8 cellular contexts compared by ENCODE assay signal in genomic region chr12:51351913-51352532, GRCh38. TPM values are rescaled to one million over a fixed set of nuclear protein-coding genes. Genes with fewer than 3 reads are reported as not detected.
DNase-seq lines count a peak whose midpoint lies in the region; ATAC-seq, FAIRE-seq and TF ChIP-seq lines count a peak whose summit lies in the region.

No MANE protein-coding gene starts in this region.

- in situ Hi-C loops in K562 (cut with MboI), result loop anchor here (5.0 kb wide), 1 partner anchor 525 kb away; no protein-coding TSS in a partner anchor

- peaks cover 5% of the 10 kb centered on the region for H3K36me3 ChIP-seq in RWPE2 (ENCODE audit: low read depth)
- no peaks in the 10 kb centered on the region for H3K36me3 ChIP-seq in K562 (ENCODE audit: control insufficient read depth, insufficient read depth, low read length)
- H3K36me3 ChIP-seq in kidney epithelial cell (ENCODE audit: control insufficient read depth, insufficient read depth, low read length), result no peaks in the 10 kb centered on the region

- H3K9me3 ChIP-seq in RWPE2 (ENCODE audit: severe bottlenecking) (no peaks in the 10 kb centered on the region), K562 (replicated peaks; ENCODE audit: control insufficient read depth, insufficient read depth, low read depth, low read length) (no peaks in the 10 kb centered on the region)

- H4K20me1 ChIP-seq in K562 (replicated peaks; ENCODE audit: control insufficient read depth, insufficient read depth, low read length), result no peaks in the 10 kb centered on the region

- FAIRE-seq in K562 (lab: Jason Lieb, UNC), result peak; percentile 96

- H3K27ac ChIP-seq in RWPE2 (ENCODE audit: poor library complexity, severe bottlenecking) (no peak overlapping the region), K562 (ENCODE audit: extremely low read depth, low read depth, low read length) (no peak overlapping the region)

- TF ChIP-seq CTCF in RWPE2 (IDR thresholded peaks at IDR 0.05; ENCODE audit: poor library complexity, severe bottlenecking) (peak; percentile 37), K562 (IDR thresholded peaks at IDR 0.05 in 2 of 3, conservative IDR thresholded peaks at IDR 0.05 in 1 of 3; ENCODE audit: insufficient read depth in 2 of 3, low read depth in 1 of 3, low read length in 3 of 3) (peak; percentile 89 to 93 (median 93)), kidney epithelial cell (IDR thresholded peaks at IDR 0.05; ENCODE audit: insufficient read depth, low read length, poor library complexity, severe bottlenecking) (peak; percentile 70)

- peak overlapping the region; percentile 19; the same call in 1 of the 2 replicates for H2AFZ ChIP-seq in K562 (ENCODE audit: low read depth, low read length)

- no peaks in the 10 kb centered on the region for H3K4me1 ChIP-seq in RWPE2 (ENCODE audit: insufficient read depth, poor library complexity, severe bottlenecking)
- peaks cover 2 to 5% of the 10 kb centered on the region in 2 experiments; a peak in 3 of 5 replicates for H3K4me1 ChIP-seq in K562 (replicated peaks in 1 of 2; ENCODE audit: control insufficient read depth in 2 of 2, insufficient read depth in 2 of 2, low read length in 2 of 2)

- intact Hi-C loops in K562 (cut with micrococcal nuclease), result loop anchor here (5.0 kb wide), 3 partner anchors 305 to 525 kb away; partner anchors contain the start of gene LETMD1

- H3K9me1 ChIP-seq in K562 (ENCODE audit: control insufficient read depth, insufficient read depth, low read length), result no peaks in the 10 kb centered on the region

- H3K27me3 ChIP-seq in RWPE2 (ENCODE audit: insufficient read depth, poor library complexity, severe bottlenecking), result no peaks in the 10 kb centered on the region
- no peaks in the 10 kb centered on the region for H3K27me3 ChIP-seq in K562 (ENCODE audit: control insufficient read depth in 2 of 2, insufficient read depth in 2 of 2, low read length in 2 of 2)
- H3K27me3 ChIP-seq in kidney epithelial cell (ENCODE audit: control insufficient read depth, insufficient read depth, low read length), result no peaks in the 10 kb centered on the region

- no peak for ATAC-seq in RWPE2 (ENCODE audit: low read depth)
- ATAC-seq in K562, result peak; percentile 90
- ATAC-seq in HG03045 (IDR thresholded peaks at IDR 0.05; ENCODE audit: unreplicated experiment), result no peak
- ATAC-seq in HG03469 (IDR thresholded peaks at IDR 0.05; ENCODE audit: unreplicated experiment), result no peak

- WGBS in K562 (ENCODE audit: insufficient coverage, low coverage, missing lambda C conversion rate), result 4% methylated on average over 11 of the region's 11 CpGs

- no peak for TF ChIP-seq EP300 in K562 (IDR thresholded peaks at IDR 0.05; ENCODE audit: low read length)

- CTCF ChIA-PET in K562 (lab: Yijun Ruan, JAX; ENCODE audit: low intra/inter-chr PET ratio), result interaction anchor here (0.6 to 1.5 kb wide), 5 partner anchors 267 to 714 kb away, joined by 3 to 6 read pairs (median 3); no protein-coding TSS in a partner anchor

- no peak for TF ChIP-seq POLR2A in K562 (conservative IDR thresholded peaks at IDR 0.05)

- POLR2A ChIA-PET in K562 (lab: Yijun Ruan, JAX), result interaction anchor here (0.8 kb wide), 1 partner anchor 17 kb away, joined by 3 read pairs; no protein-coding TSS in a partner anchor

- no peak overlapping the region for H3K4me3 ChIP-seq in RWPE2 (ENCODE audit: severe bottlenecking)
- no peak overlapping the region for H3K4me3 ChIP-seq in K562
- no peak overlapping the region for H3K4me3 ChIP-seq in kidney epithelial cell (ENCODE audit: low read depth, low read length)

- DNase-seq in DMS53 (lab: John Stamatoyannopoulos, UW) (peak; percentile 71), HuH-7.5 (ENCODE audit: low spot score) (peak; percentile 61), RWPE2 (ENCODE audit: low spot score) (no peak), K562 (ENCODE audit: extremely low read depth in 1 of 4, low spot score in 3 of 4) (peak; percentile 64 to 82 (median 68)), kidney epithelial cell (ENCODE audit: low read depth) (no peak), stromal cell of bone marrow (ENCODE audit: low read depth) (peak; percentile 45)

- H3K9ac ChIP-seq in K562 (ENCODE audit: insufficient read depth in 1 of 2, low read depth in 2 of 2, low read length in 2 of 2), result no peak overlapping the region

- H3K79me2 ChIP-seq in K562 (ENCODE audit: control insufficient read depth, insufficient read depth, low read length), result no peaks in the 10 kb centered on the region

- TF ChIP-seq RAD21 in K562 (CRISPR knock-in tag; conservative IDR thresholded peaks at IDR 0.05 in 1 of 2, IDR thresholded peaks at IDR 0.05 in 1 of 2), result peak; percentile 80 to 89

- no peak overlapping the region for H3K4me2 ChIP-seq in K562 (ENCODE audit: insufficient read depth, low read length)

- TSS peak; percentile 53 for BruUV-seq in K562 (replicated peaks; lab: Mats Ljungman, UMichigan)

TF ChIP-seq in K562, 482 proteins besides CTCF, POLR2A, EP300 and RAD21 (continues in another document):
- TF ChIP-seq TFAP4 (CRISPR knock-in tag; IDR thresholded peaks at IDR 0.05; ENCODE audit: borderline replicate concordance), result peak; percentile 61

RNA-seq across cellular contexts. Expression of gene CELA1, which starts 5.5 kb away (rescaled TPM):
- not detected in 2 replicates for total RNA-seq in K562 (2011; cell fraction: chromatin; rRNA removed; ENCODE audit: low replicate concordance)
- not detected in 2 replicates for total RNA-seq in K562 (2011; cell fraction: nucleolus; rRNA removed)
- total RNA-seq in K562 (2011; cell fraction: nucleoplasm; rRNA removed), result not detected in 2 replicates
- total RNA-seq in K562 (2014; rRNA removed) (not detected in 2 replicates), K562 (2014; rRNA removed; fragmentation: Illumina TruSeq; extraction: Trizol) (not detected in 2 replicates), K562 (2015; rRNA removed; fragmentation: Illumina TruSeq; extraction: Trizol) (not detected in 2 replicates), K562 (2021) (0.22 TPM in 1 of 2 replicates, not detected in the other), kidney epithelial cell (not detected in 2 replicates)
- polyA plus RNA-seq in K562 (2011; rRNA removed) (not detected in 2 replicates), K562 (2014; fragmentation: Illumina TruSeq; extraction: Trizol) (not detected in 2 replicates), K562 (2014; fragmentation: Nextera tagmentation; extraction: Ambion mirVana) (under 1 TPM; 0.06 to 0.27 TPM), K562 (2014; rRNA removed) (not detected in 2 replicates)
- polyA plus RNA-seq in K562 (2011; cell fraction: cytosol; rRNA removed), result not detected in 2 replicates
- polyA plus RNA-seq in K562 (2011; cell fraction: nucleus; rRNA removed), result not detected in 2 replicates
- 0.10 and 0.25 TPM in 2 replicates for polyA plus RNA-seq in K562 (2012)
- polyA minus RNA-seq in K562 (2011; rRNA and poly(A)+ RNA removed), result not detected in 2 replicates
- polyA minus RNA-seq in K562 (2011; cell fraction: cytosol; rRNA and poly(A)+ RNA removed), result not detected in 2 replicates
- polyA minus RNA-seq in K562 (2011; cell fraction: nucleus; rRNA and poly(A)+ RNA removed), result not detected in 2 replicates

RNA-seq across cellular contexts. Expression of gene BIN2, which starts 28.0 kb away (rescaled TPM):
- 0.19 and 0.76 TPM in 2 replicates for total RNA-seq in K562 (2011; cell fraction: chromatin; rRNA removed; ENCODE audit: low replicate concordance)
- not detected in 2 replicates for total RNA-seq in K562 (2011; cell fraction: nucleolus; rRNA removed)
- not detected in 2 replicates for total RNA-seq in K562 (2011; cell fraction: nucleoplasm; rRNA removed)
- total RNA-seq in K562 (2014; rRNA removed) (0.20 TPM in 1 of 2 replicates, not detected in the other), K562 (2014; rRNA removed; fragmentation: Illumina TruSeq; extraction: Trizol) (0.18 and 0.38 TPM in 2 replicates), K562 (2015; rRNA removed; fragmentation: Illumina TruSeq; extraction: Trizol) (0.22 and 0.23 TPM in 2 replicates), K562 (2021) (0.29 and 0.45 TPM in 2 replicates), kidney epithelial cell (not detected in 2 replicates)
- polyA plus RNA-seq in K562 (2011; rRNA removed) (0.20 and 0.28 TPM in 2 replicates), K562 (2014; fragmentation: Illumina TruSeq; extraction: Trizol) (0.33 and 0.39 TPM in 2 replicates), K562 (2014; fragmentation: Nextera tagmentation; extraction: Ambion mirVana) (under 1 TPM; 0.04 to 0.11 TPM), K562 (2014; rRNA removed) (0.28 and 0.30 TPM in 2 replicates)
- polyA plus RNA-seq in K562 (2011; cell fraction: cytosol; rRNA removed), result 0.18 and 0.22 TPM in 2 replicates
- polyA plus RNA-seq in K562 (2011; cell fraction: nucleus; rRNA removed), result 0.10 TPM in 2 replicates
- 0.58 and 0.82 TPM in 2 replicates for polyA plus RNA-seq in K562 (2012)
- 0.12 TPM in 1 of 2 replicates, not detected in the other for polyA minus RNA-seq in K562 (2011; rRNA and poly(A)+ RNA removed)
- polyA minus RNA-seq in K562 (2011; cell fraction: cytosol; rRNA and poly(A)+ RNA removed), result not detected in 2 replicates
- not detected in 2 replicates for polyA minus RNA-seq in K562 (2011; cell fraction: nucleus; rRNA and poly(A)+ RNA removed)

RNA-seq across cellular contexts. Expression of gene GALNT6, which starts 39.2 kb away (rescaled TPM):
- 20.4 and 37.7 TPM in 2 replicates for total RNA-seq in K562 (2011; cell fraction: chromatin; rRNA removed; ENCODE audit: low replicate concordance)
- total RNA-seq in K562 (2011; cell fraction: nucleolus; rRNA removed), result 22.1 and 26.2 TPM in 2 replicates
- 15.3 and 17.9 TPM in 2 replicates for total RNA-seq in K562 (2011; cell fraction: nucleoplasm; rRNA removed)
- 7.4 and 12.3 TPM in 2 replicates for total RNA-seq in K562 (2014; rRNA removed)
- total RNA-seq in K562 (2014; rRNA removed; fragmentation: Illumina TruSeq; extraction: Trizol), result 4.5 and 5.1 TPM in 2 replicates
- total RNA-seq in K562 (2015; rRNA removed; fragmentation: Illumina TruSeq; extraction: Trizol), result 1.8 and 2.7 TPM in 2 replicates
- 7.7 and 8.8 TPM in 2 replicates for total RNA-seq in K562 (2021)
- polyA plus RNA-seq in K562 (2011; rRNA removed), result 7.2 and 8.1 TPM in 2 replicates
- polyA plus RNA-seq in K562 (2011; cell fraction: cytosol; rRNA removed), result 6.9 and 10.1 TPM in 2 replicates
- 6.3 and 9.5 TPM in 2 replicates for polyA plus RNA-seq in K562 (2011; cell fraction: nucleus; rRNA removed)
- polyA plus RNA-seq in K562 (2012), result 4.5 and 6.8 TPM in 2 replicates
- 6.7 and 8.6 TPM in 2 replicates for polyA plus RNA-seq in K562 (2014; fragmentation: Illumina TruSeq; extraction: Trizol)
- 1 to 10 TPM; 1.5 to 2.4 TPM for polyA plus RNA-seq in K562 (2014; fragmentation: Nextera tagmentation; extraction: Ambion mirVana)
- 2.8 and 7.0 TPM in 2 replicates for polyA plus RNA-seq in K562 (2014; rRNA removed)
- 9.1 and 9.4 TPM in 2 replicates for polyA minus RNA-seq in K562 (2011; rRNA and poly(A)+ RNA removed)
- polyA minus RNA-seq in K562 (2011; cell fraction: cytosol; rRNA and poly(A)+ RNA removed), result 1.8 and 4.4 TPM in 2 replicates
- polyA minus RNA-seq in K562 (2011; cell fraction: nucleus; rRNA and poly(A)+ RNA removed), result 9.3 and 12.7 TPM in 2 replicates
- 35.0 and 45.7 TPM in 2 replicates for total RNA-seq in kidney epithelial cell

Comparison
In these comparisons a context has a peak if more than half of its experiments do, and no peak if none do; other contexts are left out.
1. DNase-seq: peak in DMS53 (single experiment), HuH-7.5 (single experiment), K562 (4 of 4) and stromal cell of bone marrow (single experiment); none in RWPE2 (single experiment) and kidney epithelial cell (single experiment).
2. CTCF ChIP-seq: peak in every context shown above with its lines; median percentile 93 in K562; 70 in kidney epithelial cell; 37 in RWPE2.